ENCODE assay signal across 13 cellular contexts in the genomic region with DNA sequence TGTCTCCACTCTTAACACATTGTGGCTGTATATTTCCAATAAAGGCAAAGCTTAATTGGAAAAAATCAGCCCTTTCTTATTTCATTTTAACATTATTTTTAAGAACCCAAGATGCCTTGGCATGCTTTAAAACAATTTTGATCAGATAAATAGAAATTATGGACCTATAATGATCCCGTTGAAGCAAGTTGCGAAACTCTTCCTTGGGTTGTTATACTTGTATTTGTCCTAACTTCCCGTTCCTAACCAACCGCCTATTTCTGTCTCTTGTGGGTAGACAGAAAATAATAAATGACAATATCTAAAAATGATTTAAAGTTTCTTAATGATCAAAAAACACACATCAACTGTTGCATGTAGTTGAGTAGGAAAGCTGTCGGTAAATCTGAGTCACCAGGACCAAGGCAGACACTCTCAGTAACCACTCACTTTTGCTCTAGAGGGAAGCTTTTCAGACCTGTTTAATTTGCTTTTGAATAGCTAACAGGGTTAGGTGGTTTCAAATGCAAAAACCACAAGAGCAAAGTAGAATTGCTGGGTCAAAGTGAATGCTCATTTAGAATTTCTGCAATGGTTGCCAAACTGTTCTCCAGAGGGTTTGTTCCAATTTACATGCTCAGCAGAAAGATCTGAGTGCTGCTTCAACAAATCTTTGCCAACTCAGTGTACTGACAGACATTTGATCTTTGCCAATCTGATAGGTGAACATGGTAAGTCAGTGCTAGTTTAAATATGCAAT.
A peak's percentile ranks its signal among the peaks of the same experiment; 100 is the strongest.
DNase-seq lines count a peak whose midpoint lies in the region; ATAC-seq lines count a peak whose summit lies in the region.
"Had no signal": no experiment of that assay in that cellular context is flagged by ENCODE, and none has a peak within 500 bp of the region (broad histone marks: within the 10 kb centered on the region; RNA-seq: fewer than 3 reads in every experiment).

No MANE protein-coding gene starts in this region.

- H3K4me1 Mint-ChIP-seq in activated T-cell treated with anti-CD3 and anti-CD28 coated beads, Interleukin-2, amount 50 U/mL, for 24 hours (ENCODE audit: low read depth): peaks cover 21% of the 10 kb centered on the region
- H3K4me1 Mint-ChIP-seq in stimulated activated effector memory CD8-positive, alpha-beta T cell treated with anti-CD3 and anti-CD28 coated beads, Interleukin-12 subunit alpha, Interleukin-12 subunit beta, amount 100 ng/mL, for 72 hours: no peaks in the 10 kb centered on the region

- no peaks in the 10 kb centered on the region for H3K9me3 Mint-ChIP-seq in activated T-cell treated with anti-CD3 and anti-CD28 coated beads, Interleukin-2, amount 50 U/mL, for 24 hours
- no peaks in the 10 kb centered on the region for H3K9me3 Mint-ChIP-seq in stimulated activated effector memory CD8-positive, alpha-beta T cell treated with anti-CD3 and anti-CD28 coated beads, Interleukin-12 subunit alpha, Interleukin-12 subunit beta, amount 100 ng/mL, for 72 hours
- H3K9me3 Mint-ChIP-seq: effector memory CD8-positive, alpha-beta T cell had no signal

- ATAC-seq in stimulated activated effector memory CD8-positive, alpha-beta T cell treated with anti-CD3 and anti-CD28 coated beads, Interleukin-12 subunit alpha, Interleukin-12 subunit beta, amount 100 ng/mL, for 72 hours: peak; percentile 87
- ATAC-seq in HG03457 (IDR thresholded peaks at IDR 0.05; ENCODE audit: unreplicated experiment): no peak
- ATAC-seq: effector memory CD8-positive, alpha-beta T cell; right cardiac atrium had no signal

- peak overlapping the region; percentile 2 for H3K27ac Mint-ChIP-seq in activated T-cell treated with anti-CD3 and anti-CD28 coated beads, Interleukin-2, amount 50 U/mL, for 24 hours
- H3K27ac Mint-ChIP-seq in stimulated activated effector memory CD8-positive, alpha-beta T cell treated with anti-CD3 and anti-CD28 coated beads, Interleukin-12 subunit alpha, Interleukin-12 subunit beta, amount 100 ng/mL, for 72 hours: no peak overlapping the region
- H3K27ac Mint-ChIP-seq: effector memory CD8-positive, alpha-beta T cell had no signal

- no peaks in the 10 kb centered on the region for H3K36me3 Mint-ChIP-seq in activated T-cell treated with anti-CD3 and anti-CD28 coated beads, Interleukin-2, amount 50 U/mL, for 24 hours (ENCODE audit: low read depth)
- H3K36me3 Mint-ChIP-seq in stimulated activated effector memory CD8-positive, alpha-beta T cell treated with anti-CD3 and anti-CD28 coated beads, Interleukin-12 subunit alpha, Interleukin-12 subunit beta, amount 100 ng/mL, for 72 hours: no peaks in the 10 kb centered on the region

- H3K27me3 Mint-ChIP-seq in activated T-cell treated with anti-CD3 and anti-CD28 coated beads, Interleukin-2, amount 50 U/mL, for 24 hours: peaks cover 28% of the 10 kb centered on the region

- no peak overlapping the region for H3K4me3 Mint-ChIP-seq in activated T-cell treated with anti-CD3 and anti-CD28 coated beads, Interleukin-2, amount 50 U/mL, for 24 hours
- H3K4me3 Mint-ChIP-seq in stimulated activated effector memory CD8-positive, alpha-beta T cell treated with anti-CD3 and anti-CD28 coated beads, Interleukin-12 subunit alpha, Interleukin-12 subunit beta, amount 100 ng/mL, for 72 hours: no peak overlapping the region
- H3K4me3 Mint-ChIP-seq: effector memory CD8-positive, alpha-beta T cell had no signal

- no peak for DNase-seq in activated T-cell treated with anti-CD3 and anti-CD28 coated beads, Interleukin-2, amount 50 U/mL, for 24 hours
- DNase-seq in activated T-cell treated with anti-CD3 and anti-CD28 coated beads for 4 hours (no peak), NCI-H2029 treated with DMSO at 0.1 percent for 48 hours (lab: John Stamatoyannopoulos, UW) (peak; percentile 53), astrocyte of the hippocampus (ENCODE audit: low read depth, low spot score) (peak; percentile 49), NCI-H1694 treated with DMSO at 0.1 percent for 48 hours (lab: John Stamatoyannopoulos, UW) (no peak), NCI-H146 treated with DMSO at 0.1 percent for 48 hours (lab: John Stamatoyannopoulos, UW; ENCODE audit: unreplicated experiment) (no peak)
- no peak for DNase-seq in stimulated activated effector memory CD8-positive, alpha-beta T cell treated with anti-CD3 and anti-CD28 coated beads, Interleukin-12 subunit alpha, Interleukin-12 subunit beta, amount 100 ng/mL, for 72 hours (ENCODE audit: low spot score in 2 of 2)
- DNase-seq: anterior cingulate cortex; effector memory CD8-positive, alpha-beta T cell; GDM1; NCI-H1092; right cardiac atrium had no signal

Comparison
In these comparisons a context has a peak if more than half of its experiments do, and no peak if none do; other contexts are left out.
1. DNase-seq: peak in NCI-H2029 treated with DMSO at 0.1 percent for 48 hours (single experiment) and astrocyte of the hippocampus (single experiment); none in activated T-cell treated with anti-CD3 and anti-CD28 coated beads, Interleukin-2, amount 50 U/mL, for 24 hours (single experiment), activated T-cell treated with anti-CD3 and anti-CD28 coated beads for 4 hours (single experiment), stimulated activated effector memory CD8-positive, alpha-beta T cell treated with anti-CD3 and anti-CD28 coated beads, Interleukin-12 subunit alpha, Interleukin-12 subunit beta, amount 100 ng/mL, for 72 hours (0 of 2), NCI-H1694 treated with DMSO at 0.1 percent for 48 hours (single experiment) and NCI-H146 treated with DMSO at 0.1 percent for 48 hours (single experiment).